Comparison of ENCODE assay signal across 1 cellular context in the genomic region with DNA sequence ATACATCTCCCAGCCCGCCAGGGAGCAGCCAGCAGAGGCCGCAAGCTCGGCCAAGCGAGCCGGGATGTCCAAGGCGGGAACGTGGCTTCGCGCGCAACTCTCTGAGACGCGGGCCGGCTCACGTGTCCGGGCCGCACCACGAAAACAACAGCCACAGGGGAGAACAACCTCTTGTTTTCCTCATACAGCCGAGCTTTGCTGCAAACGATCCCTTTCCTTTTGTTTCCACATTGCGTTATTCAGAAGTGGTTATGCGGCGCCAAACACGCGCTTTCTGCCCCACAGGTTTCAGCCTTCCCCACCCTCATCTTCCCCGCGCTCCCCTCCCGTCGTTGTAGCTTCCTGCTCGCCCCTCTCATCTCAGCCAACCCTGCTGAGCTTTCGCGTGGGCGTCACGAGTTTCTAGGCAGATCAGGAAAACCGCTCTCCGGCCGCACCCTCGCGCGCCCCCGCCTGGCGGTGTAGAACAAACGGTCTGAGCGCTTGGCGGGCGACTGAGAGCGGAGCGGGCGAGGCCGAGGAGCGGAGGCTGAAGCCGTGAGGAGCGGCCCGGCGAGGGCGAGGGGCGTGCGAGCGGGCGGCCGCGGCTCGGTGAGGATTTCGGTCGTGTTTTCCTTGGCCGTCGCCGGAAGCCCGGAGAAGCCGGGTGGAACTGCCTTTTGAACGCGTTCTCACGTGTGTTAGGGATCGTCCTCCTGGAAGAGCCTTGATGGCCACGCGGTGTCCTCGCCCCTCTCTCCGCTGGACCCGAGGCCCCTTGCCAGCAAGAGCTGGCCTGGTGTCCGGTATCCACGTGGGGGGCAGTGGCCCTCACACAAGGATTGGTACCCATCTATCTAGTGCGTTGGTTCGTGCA.
TF ChIP-seq lines count a peak whose summit lies in the region.

No MANE protein-coding gene starts in this region.

TF ChIP-seq in GM12878, 131 proteins besides CTCF, POLR2A, EP300 and RAD21 (continued from another document):
- TF ChIP-seq, protein P1, sequence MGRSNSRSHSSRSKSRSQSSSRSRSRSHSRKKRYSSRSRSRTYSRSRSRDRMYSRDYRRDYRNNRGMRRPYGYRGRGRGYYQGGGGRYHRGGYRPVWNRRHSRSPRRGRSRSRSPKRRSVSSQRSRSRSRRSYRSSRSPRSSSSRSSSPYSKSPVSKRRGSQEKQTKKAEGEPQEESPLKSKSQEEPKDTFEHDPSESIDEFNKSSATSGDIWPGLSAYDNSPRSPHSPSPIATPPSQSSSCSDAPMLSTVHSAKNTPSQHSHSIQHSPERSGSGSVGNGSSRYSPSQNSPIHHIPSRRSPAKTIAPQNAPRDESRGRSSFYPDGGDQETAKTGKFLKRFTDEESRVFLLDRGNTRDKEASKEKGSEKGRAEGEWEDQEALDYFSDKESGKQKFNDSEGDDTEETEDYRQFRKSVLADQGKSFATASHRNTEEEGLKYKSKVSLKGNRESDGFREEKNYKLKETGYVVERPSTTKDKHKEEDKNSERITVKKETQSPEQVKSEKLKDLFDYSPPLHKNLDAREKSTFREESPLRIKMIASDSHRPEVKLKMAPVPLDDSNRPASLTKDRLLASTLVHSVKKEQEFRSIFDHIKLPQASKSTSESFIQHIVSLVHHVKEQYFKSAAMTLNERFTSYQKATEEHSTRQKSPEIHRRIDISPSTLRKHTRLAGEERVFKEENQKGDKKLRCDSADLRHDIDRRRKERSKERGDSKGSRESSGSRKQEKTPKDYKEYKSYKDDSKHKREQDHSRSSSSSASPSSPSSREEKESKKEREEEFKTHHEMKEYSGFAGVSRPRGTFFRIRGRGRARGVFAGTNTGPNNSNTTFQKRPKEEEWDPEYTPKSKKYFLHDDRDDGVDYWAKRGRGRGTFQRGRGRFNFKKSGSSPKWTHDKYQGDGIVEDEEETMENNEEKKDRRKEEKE (IDR thresholded peaks at IDR 0.05), result peak; percentile 95
- TF ChIP-seq, protein P2, sequence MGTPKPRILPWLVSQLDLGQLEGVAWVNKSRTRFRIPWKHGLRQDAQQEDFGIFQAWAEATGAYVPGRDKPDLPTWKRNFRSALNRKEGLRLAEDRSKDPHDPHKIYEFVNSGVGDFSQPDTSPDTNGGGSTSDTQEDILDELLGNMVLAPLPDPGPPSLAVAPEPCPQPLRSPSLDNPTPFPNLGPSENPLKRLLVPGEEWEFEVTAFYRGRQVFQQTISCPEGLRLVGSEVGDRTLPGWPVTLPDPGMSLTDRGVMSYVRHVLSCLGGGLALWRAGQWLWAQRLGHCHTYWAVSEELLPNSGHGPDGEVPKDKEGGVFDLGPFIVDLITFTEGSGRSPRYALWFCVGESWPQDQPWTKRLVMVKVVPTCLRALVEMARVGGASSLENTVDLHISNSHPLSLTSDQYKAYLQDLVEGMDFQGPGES (IDR thresholded peaks at IDR 0.05), result no peak
- TF ChIP-seq SMC3 (IDR thresholded peaks at IDR 0.05; ENCODE audit: borderline replicate concordance, low read length) (no peak), HDAC2 (IDR thresholded peaks at IDR 0.05) (no peak), EZH2 (IDR thresholded peaks at IDR 0.05; ENCODE audit: borderline replicate concordance, control insufficient read depth, low read depth, low read length) (no peak), DPF2 (IDR thresholded peaks at IDR 0.05) (no peak; the same call in 1 of the 2 replicates), NR2F1 (conservative IDR thresholded peaks at IDR 0.05) (no peak), YBX1 (IDR thresholded peaks at IDR 0.05) (no peak), SREBF2 (IDR thresholded peaks at IDR 0.05; ENCODE audit: low read length) (no peak), CHD4 (IDR thresholded peaks at IDR 0.05) (no peak), SMARCA5 (IDR thresholded peaks at IDR 0.05) (peak; percentile 87), BRCA1 (IDR thresholded peaks at IDR 0.05; ENCODE audit: low read depth, low read length) (no peak), CREM (IDR thresholded peaks at IDR 0.05; ENCODE audit: low read depth) (peak; percentile 95), TAF1 (IDR thresholded peaks at IDR 0.05; ENCODE audit: borderline replicate concordance, low read depth, low read length) (no peak), FOXK2 (IDR thresholded peaks at IDR 0.05) (peak; percentile 99), HDAC6 (IDR thresholded peaks at IDR 0.05; ENCODE audit: unreplicated experiment) (no peak), YY1 (IDR thresholded peaks at IDR 0.05; ENCODE audit: low read depth, low read length) (peak; percentile 10; the same call in 1 of the 2 replicates), CBFB (IDR thresholded peaks at IDR 0.05; ENCODE audit: low read depth) (peak; percentile 84; the same call in 1 of the 2 replicates), ZNF384 (IDR thresholded peaks at IDR 0.05; ENCODE audit: borderline replicate concordance, low read depth, low read length) (no peak)
- TF ChIP-seq, protein P3, sequence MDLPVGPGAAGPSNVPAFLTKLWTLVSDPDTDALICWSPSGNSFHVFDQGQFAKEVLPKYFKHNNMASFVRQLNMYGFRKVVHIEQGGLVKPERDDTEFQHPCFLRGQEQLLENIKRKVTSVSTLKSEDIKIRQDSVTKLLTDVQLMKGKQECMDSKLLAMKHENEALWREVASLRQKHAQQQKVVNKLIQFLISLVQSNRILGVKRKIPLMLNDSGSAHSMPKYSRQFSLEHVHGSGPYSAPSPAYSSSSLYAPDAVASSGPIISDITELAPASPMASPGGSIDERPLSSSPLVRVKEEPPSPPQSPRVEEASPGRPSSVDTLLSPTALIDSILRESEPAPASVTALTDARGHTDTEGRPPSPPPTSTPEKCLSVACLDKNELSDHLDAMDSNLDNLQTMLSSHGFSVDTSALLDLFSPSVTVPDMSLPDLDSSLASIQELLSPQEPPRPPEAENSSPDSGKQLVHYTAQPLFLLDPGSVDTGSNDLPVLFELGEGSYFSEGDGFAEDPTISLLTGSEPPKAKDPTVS (IDR thresholded peaks at IDR 0.05; ENCODE audit: low read depth, low read length), result no peak
- TF ChIP-seq, protein P4, sequence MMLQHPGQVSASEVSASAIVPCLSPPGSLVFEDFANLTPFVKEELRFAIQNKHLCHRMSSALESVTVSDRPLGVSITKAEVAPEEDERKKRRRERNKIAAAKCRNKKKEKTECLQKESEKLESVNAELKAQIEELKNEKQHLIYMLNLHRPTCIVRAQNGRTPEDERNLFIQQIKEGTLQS (IDR thresholded peaks at IDR 0.05; ENCODE audit: borderline replicate concordance, extremely low read depth, low read depth, low read length), result 0 out of 2 replicates have a peak, but pooled peaks have one; percentile 8
- TF ChIP-seq, protein P5, sequence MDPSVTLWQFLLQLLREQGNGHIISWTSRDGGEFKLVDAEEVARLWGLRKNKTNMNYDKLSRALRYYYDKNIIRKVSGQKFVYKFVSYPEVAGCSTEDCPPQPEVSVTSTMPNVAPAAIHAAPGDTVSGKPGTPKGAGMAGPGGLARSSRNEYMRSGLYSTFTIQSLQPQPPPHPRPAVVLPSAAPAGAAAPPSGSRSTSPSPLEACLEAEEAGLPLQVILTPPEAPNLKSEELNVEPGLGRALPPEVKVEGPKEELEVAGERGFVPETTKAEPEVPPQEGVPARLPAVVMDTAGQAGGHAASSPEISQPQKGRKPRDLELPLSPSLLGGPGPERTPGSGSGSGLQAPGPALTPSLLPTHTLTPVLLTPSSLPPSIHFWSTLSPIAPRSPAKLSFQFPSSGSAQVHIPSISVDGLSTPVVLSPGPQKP (IDR thresholded peaks at IDR 0.05; ENCODE audit: low read depth, low read length), result no peak
- TF ChIP-seq, protein P6, sequence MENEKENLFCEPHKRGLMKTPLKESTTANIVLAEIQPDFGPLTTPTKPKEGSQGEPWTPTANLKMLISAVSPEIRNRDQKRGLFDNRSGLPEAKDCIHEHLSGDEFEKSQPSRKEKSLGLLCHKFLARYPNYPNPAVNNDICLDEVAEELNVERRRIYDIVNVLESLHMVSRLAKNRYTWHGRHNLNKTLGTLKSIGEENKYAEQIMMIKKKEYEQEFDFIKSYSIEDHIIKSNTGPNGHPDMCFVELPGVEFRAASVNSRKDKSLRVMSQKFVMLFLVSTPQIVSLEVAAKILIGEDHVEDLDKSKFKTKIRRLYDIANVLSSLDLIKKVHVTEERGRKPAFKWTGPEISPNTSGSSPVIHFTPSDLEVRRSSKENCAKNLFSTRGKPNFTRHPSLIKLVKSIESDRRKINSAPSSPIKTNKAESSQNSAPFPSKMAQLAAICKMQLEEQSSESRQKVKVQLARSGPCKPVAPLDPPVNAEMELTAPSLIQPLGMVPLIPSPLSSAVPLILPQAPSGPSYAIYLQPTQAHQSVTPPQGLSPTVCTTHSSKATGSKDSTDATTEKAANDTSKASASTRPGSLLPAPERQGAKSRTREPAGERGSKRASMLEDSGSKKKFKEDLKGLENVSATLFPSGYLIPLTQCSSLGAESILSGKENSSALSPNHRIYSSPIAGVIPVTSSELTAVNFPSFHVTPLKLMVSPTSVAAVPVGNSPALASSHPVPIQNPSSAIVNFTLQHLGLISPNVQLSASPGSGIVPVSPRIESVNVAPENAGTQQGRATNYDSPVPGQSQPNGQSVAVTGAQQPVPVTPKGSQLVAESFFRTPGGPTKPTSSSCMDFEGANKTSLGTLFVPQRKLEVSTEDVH (IDR thresholded peaks at IDR 0.05; ENCODE audit: low read depth, partially characterized antibody), result peak; percentile 83
